ENCODE assay signal across 8 cellular contexts in genomic region chr3:12770816-12771215, GRCh38. TPM values are rescaled to one million over a fixed set of nuclear protein-coding genes. Genes with fewer than 3 reads are reported as not detected.
"Had no signal": no experiment of that assay in that cellular context is flagged by ENCODE, and none has a peak within 500 bp of the region (broad histone marks: within the 10 kb centered on the region; RNA-seq: fewer than 3 reads in every experiment).

No MANE protein-coding gene starts in this region.

RNA-seq across cellular contexts. Expression of gene TMEM40, which starts 11.8 kb away (rescaled TPM):
- total RNA-seq: hepatocyte, kidney, left colon, lung microvascular endothelial cell, mucosa of descending colon, mucosa of gallbladder, myocyte had no signal
- polyA plus RNA-seq: naive thymus-derived CD4-positive, alpha-beta T cell had no signal
